ENCODE assay signal across 19 cellular contexts in the genomic region with DNA sequence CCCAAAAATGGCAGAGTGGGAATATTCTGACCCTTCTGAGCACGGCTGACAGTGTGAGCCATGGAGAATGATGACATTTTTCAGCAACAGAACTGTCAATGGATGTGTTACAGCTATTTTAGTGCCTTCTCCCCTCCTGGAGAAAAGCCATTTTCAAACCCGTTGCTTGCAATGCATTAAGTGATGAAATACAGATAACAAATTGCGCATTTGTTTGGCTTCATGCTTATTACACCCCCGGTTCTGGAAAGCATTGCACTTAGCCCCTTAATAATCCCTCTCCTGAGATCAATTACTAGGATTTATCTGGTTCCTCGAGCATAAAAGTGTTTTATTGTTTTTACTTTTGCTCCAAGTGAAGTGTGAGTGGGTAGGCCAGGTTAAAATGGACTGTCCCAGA. TPM values are rescaled to one million over a fixed set of nuclear protein-coding genes. Genes with fewer than 3 reads are reported as not detected.
DNase-seq lines count a peak whose midpoint lies in the region; ATAC-seq and TF ChIP-seq lines count a peak whose summit lies in the region.
"Had no signal": no experiment of that assay in that cellular context is flagged by ENCODE, and none has a peak within 500 bp of the region (broad histone marks: within the 10 kb centered on the region; RNA-seq: fewer than 3 reads in every experiment).

No MANE protein-coding gene starts in this region.

- H3K27ac Mint-ChIP-seq in osteocyte (ENCODE audit: unreplicated experiment) = peak overlapping the region; percentile 99
- H3K27ac Mint-ChIP-seq: activated CD8-positive, alpha-beta T cell treated with anti-CD3 and anti-CD28 coated beads for 36 hours; CD4-positive, CD25-positive, alpha-beta regulatory T cell; stimulated activated naive B cell treated with anti-CD40 and anti-IgM and Interleukin-4, amounts not matched to agents 10 μg/mL and 1 μg/mL and 100 μg/mL, for 72 hours; T-helper 1 cell treated with Interleukin-12 subunit alpha and Interleukin-12 subunit beta and Interleukin-4 antibody, amounts not matched to agents 30 μg/mL and 1 μg/mL, for 36 hours had no signal

- TF ChIP-seq CTCF in hepatocyte (IDR thresholded peaks at IDR 0.05; ENCODE audit: poor library complexity) (no peak), osteocyte (IDR thresholded peaks at IDR 0.05) (no peak)

- no peaks in the 10 kb centered on the region for H4K20me1 ChIP-seq in hepatocyte (ENCODE audit: insufficient read depth, poor library complexity, severe bottlenecking)

- H3K27me3 ChIP-seq in right cardiac atrium (ENCODE audit: control insufficient read depth, insufficient read depth) (no peaks in the 10 kb centered on the region), hepatocyte (peaks cover 4% of the 10 kb centered on the region), aorta (ENCODE audit: control insufficient read depth in 1 of 2, insufficient read depth in 2 of 2, low read length in 1 of 2) (no peaks in the 10 kb centered on the region)
- H3K27me3 ChIP-seq: breast epithelium had no signal

- H3K4me3 Mint-ChIP-seq in osteocyte (ENCODE audit: unreplicated experiment) = no peak overlapping the region
- H3K4me3 Mint-ChIP-seq: activated CD8-positive, alpha-beta T cell treated with anti-CD3 and anti-CD28 coated beads for 36 hours; CD4-positive, CD25-positive, alpha-beta regulatory T cell; stimulated activated naive B cell treated with anti-CD40 and anti-IgM and Interleukin-4, amounts not matched to agents 10 μg/mL and 1 μg/mL and 100 μg/mL, for 72 hours; T-helper 1 cell treated with Interleukin-12 subunit alpha and Interleukin-12 subunit beta and Interleukin-4 antibody, amounts not matched to agents 30 μg/mL and 1 μg/mL, for 36 hours had no signal

- no peaks in the 10 kb centered on the region for H3K27me3 Mint-ChIP-seq in osteocyte (ENCODE audit: unreplicated experiment)

- no peak overlapping the region for H2AFZ ChIP-seq in hepatocyte

- H3K36me3 ChIP-seq in hepatocyte (replicated peaks; ENCODE audit: insufficient read depth, low read depth) (no peaks in the 10 kb centered on the region), aorta (ENCODE audit: control insufficient read depth in 1 of 2, insufficient read depth in 2 of 2, low read length in 1 of 2) (no peaks in the 10 kb centered on the region)
- H3K36me3 ChIP-seq: breast epithelium, SJSA1 had no signal

- no peaks in the 10 kb centered on the region for H3K9me3 Mint-ChIP-seq in osteocyte (ENCODE audit: unreplicated experiment)
- H3K9me3 Mint-ChIP-seq: activated CD8-positive, alpha-beta T cell treated with anti-CD3 and anti-CD28 coated beads for 36 hours; T-helper 1 cell treated with Interleukin-12 subunit alpha and Interleukin-12 subunit beta and Interleukin-4 antibody, amounts not matched to agents 30 μg/mL and 1 μg/mL, for 36 hours had no signal

- DNase-seq in right cardiac atrium (no peak), Right ventricle myocardium inferior (ENCODE audit: missing footprints) (no peak), hepatocyte (ENCODE audit: low spot score) (no peak), osteocyte (ENCODE audit: extremely low spot score, unreplicated experiment) (no peak), aorta (no peak), HK-2 (ENCODE audit: unreplicated experiment) (no peak), activated gamma-delta T cell (lab: John Stamatoyannopoulos, UW) (no peak)
- DNase-seq: activated CD8-positive, alpha-beta T cell treated with anti-CD3 and anti-CD28 coated beads for 36 hours; activated naive CD4-positive, alpha-beta T cell treated with anti-CD3 and anti-CD28 coated beads, Interleukin-2, amount 50 U/mL, for 16 hours; CD4-positive, CD25-positive, alpha-beta regulatory T cell; hippocampal formation; NCI-H146; NCI-H510A; stimulated activated naive B cell treated with anti-CD40 and anti-IgM and Interleukin-4, amounts not matched to agents 10 μg/mL and 1 μg/mL and 100 μg/mL, for 72 hours had no signal

- intact Hi-C loops in right cardiac atrium (cut with DNase I) = loop anchor here in 2 of 4 donors (5.0 to 10.0 kb wide), 2 partner anchors 56 to 59 kb away; a partner anchor contains a TSS
- intact Hi-C loops in Right ventricle myocardium inferior (cut with DNase I) = loop anchor here (5.0 kb wide), 1 partner anchor 54 kb away; no protein-coding TSS in a partner anchor
- intact Hi-C loops in aorta (cut with DNase I) = loop anchor here (5.0 kb wide), 2 partner anchors 39 to 59 kb away; a partner anchor contains a TSS

- peak overlapping the region; percentile 32 for H3K4me2 ChIP-seq in hepatocyte

- ATAC-seq in right cardiac atrium (no peak), Right ventricle myocardium inferior (no peak), aorta (ENCODE audit: low FRiP score) (no peak), GM18909 (IDR thresholded peaks at IDR 0.05; ENCODE audit: poor library complexity, unreplicated experiment) (no peak)
- ATAC-seq: activated CD8-positive, alpha-beta T cell treated with anti-CD3 and anti-CD28 coated beads for 36 hours; stimulated activated naive B cell treated with anti-CD40 and anti-IgM and Interleukin-4, amounts not matched to agents 10 μg/mL and 1 μg/mL and 100 μg/mL, for 72 hours had no signal

- H3K27ac ChIP-seq in right cardiac atrium (ENCODE audit: low read length) (peak overlapping the region; percentile 22), hepatocyte (peak overlapping the region; percentile 90), aorta (ENCODE audit: low read depth in 1 of 2, low read length in 2 of 2) (peak overlapping the region; percentile 1 to 95)
- H3K27ac ChIP-seq: SJSA1 had no signal

- H3K9me2 ChIP-seq in hepatocyte (replicated peaks; ENCODE audit: insufficient read depth) = no peaks in the 10 kb centered on the region

- peaks cover 62% of the 10 kb centered on the region for H3K4me1 Mint-ChIP-seq in osteocyte (ENCODE audit: unreplicated experiment)

- WGBS in right cardiac atrium = 43% methylated on average over 5 of the region's 5 CpGs
- 45% methylated on average over 5 of the region's 5 CpGs for WGBS in hepatocyte (ENCODE audit: low lambda C conversion rate, missing lambda C conversion rate)
- 74 to 76% methylated on average over 5 of the region's 5 CpGs for WGBS in aorta, 2 donors

- no peaks in the 10 kb centered on the region for H3K79me2 ChIP-seq in hepatocyte

- H3K4me3 ChIP-seq in right cardiac atrium (ENCODE audit: low read length) (no peak overlapping the region), hepatocyte (no peak overlapping the region), aorta (ENCODE audit: low read length in 2 of 2) (no peak overlapping the region)
- H3K4me3 ChIP-seq: lung, SJSA1 had no signal

- peaks cover 2% of the 10 kb centered on the region for H3K36me3 Mint-ChIP-seq in osteocyte (ENCODE audit: unreplicated experiment)
- H3K36me3 Mint-ChIP-seq: CD4-positive, CD25-positive, alpha-beta regulatory T cell; stimulated activated naive B cell treated with anti-CD40 and anti-IgM and Interleukin-4, amounts not matched to agents 10 μg/mL and 1 μg/mL and 100 μg/mL, for 72 hours had no signal

- H3K9me3 ChIP-seq in right cardiac atrium (ENCODE audit: control insufficient read depth, low read length) (no peaks in the 10 kb centered on the region), hepatocyte (ENCODE audit: low read depth) (no peaks in the 10 kb centered on the region), aorta (ENCODE audit: control insufficient read depth, low read length) (no peaks in the 10 kb centered on the region)
- H3K9me3 ChIP-seq: breast epithelium, SJSA1 had no signal

- peaks cover 2% of the 10 kb centered on the region for H3K4me1 ChIP-seq in right cardiac atrium (ENCODE audit: control insufficient read depth, insufficient read depth, low read length)
- peaks cover 35% of the 10 kb centered on the region for H3K4me1 ChIP-seq in hepatocyte (ENCODE audit: insufficient read depth)
- peaks cover 0 to 9% of the 10 kb centered on the region in 2 donors for H3K4me1 ChIP-seq in aorta (ENCODE audit: control insufficient read depth in 1 of 2, insufficient read depth in 2 of 2, low read length in 2 of 2)

RNA-seq across cellular contexts. Expression of a gene that starts 37.6 kb away (rescaled TPM):
- total RNA-seq in right cardiac atrium (1 to 10 TPM; 2.2 to 2.8 (median 2.5) TPM), Right ventricle myocardium inferior (1.8 TPM), hepatocyte (6.3 and 9.4 TPM in 2 replicates), osteocyte (6.0 and 7.0 TPM in 2 replicates), aorta (1 to 10 TPM; 3.1 to 3.9 TPM)
- polyA plus RNA-seq in right cardiac atrium (1.6 TPM), hepatocyte (3.9 and 5.3 TPM in 2 replicates), aorta (1 to 10 TPM; 1.9 to 2.0 TPM)

RNA-seq across cellular contexts. Expression of a gene that starts 58.5 kb away (rescaled TPM):
- total RNA-seq in right cardiac atrium = 10 to 100 TPM in 3 of 4 donors, 1 to 10 TPM in 1; 9.5 to 16.4 (median 13.0) TPM
- polyA plus RNA-seq in right cardiac atrium = 1.9 TPM
- total RNA-seq in Right ventricle myocardium inferior = 5.1 TPM
- 2.6 and 3.0 TPM in 2 replicates for total RNA-seq in hepatocyte
- polyA plus RNA-seq in hepatocyte = 2.8 and 4.7 TPM in 2 replicates
- 40.5 and 47.2 TPM in 2 replicates for total RNA-seq in osteocyte
- 10 to 100 TPM in 1 of 2 donors, 1 to 10 TPM in 1; 4.5 to 14.6 TPM for total RNA-seq in aorta
- 1 to 10 TPM; 3.7 to 4.3 TPM for polyA plus RNA-seq in aorta
- total RNA-seq: activated CD8-positive, alpha-beta T cell treated with anti-CD3 and anti-CD28 coated beads for 36 hours; CD4-positive, CD25-positive, alpha-beta regulatory T cell had no signal
- polyA plus RNA-seq: CD4-positive, CD25-positive, alpha-beta regulatory T cell had no signal

Comparison
In these comparisons a context has a peak if more than half of its experiments do, and no peak if none do; other contexts are left out.
1. H3K27ac ChIP-seq: peak in every context shown above with its lines; median percentile 90 in hepatocyte; 48 in aorta; 22 in right cardiac atrium.